In genomic region chr14:69325646-69326265, GRCh38 we compare ENCODE assay signal across 13 cellular contexts.
DNase-seq lines count a peak whose midpoint lies in the region; ATAC-seq, FAIRE-seq and TF ChIP-seq lines count a peak whose summit lies in the region.
"Had no signal": no experiment of that assay in that cellular context is flagged by ENCODE, and none has a peak within 500 bp of the region (broad histone marks: within the 10 kb centered on the region; RNA-seq: fewer than 3 reads in every experiment).

No MANE protein-coding gene starts in this region.

- in situ Hi-C loops in brain microvascular endothelial cell (cut with HindIII; ENCODE audit: low pct_ligation_motif_present, low sequenced_read_pairs), result no loop called here

- no peaks in the 10 kb centered on the region for H3K36me3 ChIP-seq in brain microvascular endothelial cell (replicated peaks)

- intact Hi-C loops in posterior vena cava (cut with DNase I), result no loop called here

- H3K36me3 Mint-ChIP-seq in glutamatergic neuron (ENCODE audit: unreplicated experiment), result peaks cover 16% of the 10 kb centered on the region
- H3K36me3 Mint-ChIP-seq: CD8-positive, alpha-beta memory T cell; naive thymus-derived CD4-positive, alpha-beta T cell had no signal

- peak; percentile 89 for FAIRE-seq in HTR-8/SVneo (lab: Jason Lieb, UNC)

- H3K27ac ChIP-seq in brain microvascular endothelial cell, result no peak overlapping the region
- H3K27ac ChIP-seq: body of pancreas had no signal

- no peak overlapping the region for H3K4me3 Mint-ChIP-seq in glutamatergic neuron (ENCODE audit: unreplicated experiment)
- H3K4me3 Mint-ChIP-seq: activated T-helper 17 cell treated with anti-CD3 and anti-CD28 coated beads, Interleukin-2, amount 50 U/mL, for 72 hours; CD8-positive, alpha-beta memory T cell; effector memory CD8-positive, alpha-beta T cell; naive thymus-derived CD4-positive, alpha-beta T cell had no signal

- H3K4me3 ChIP-seq in brain microvascular endothelial cell (ENCODE audit: low read depth, low read length), result no peak overlapping the region
- H3K4me3 ChIP-seq: body of pancreas had no signal

- DNase-seq in HTR-8/SVneo (ENCODE audit: insufficient read length, low spot score), result no peak
- no peak for DNase-seq in brain microvascular endothelial cell
- DNase-seq in posterior vena cava (ENCODE audit: low spot score), result peak; percentile 55
- no peak for DNase-seq in T-helper 9 cell
- no peak for DNase-seq in glutamatergic neuron
- DNase-seq: CD8-positive, alpha-beta memory T cell; effector memory CD8-positive, alpha-beta T cell; kidney glomerular epithelial cell had no signal

- H3K27ac Mint-ChIP-seq in glutamatergic neuron (ENCODE audit: unreplicated experiment), result no peak overlapping the region
- H3K27ac Mint-ChIP-seq: activated T-helper 17 cell treated with anti-CD3 and anti-CD28 coated beads, Interleukin-2, amount 50 U/mL, for 72 hours; CD8-positive, alpha-beta memory T cell; effector memory CD8-positive, alpha-beta T cell; naive thymus-derived CD4-positive, alpha-beta T cell had no signal

- TF ChIP-seq CTCF in GM12872 (IDR thresholded peaks at IDR 0.05; ENCODE audit: insufficient read depth, low read depth, low read length), result peak; percentile 43; the same call in 2 of the 3 replicates
- TF ChIP-seq CTCF in brain microvascular endothelial cell (IDR thresholded peaks at IDR 0.05; ENCODE audit: low read depth, low read length, missing control alignments), result peak; percentile 33
- no peak for TF ChIP-seq CTCF in glutamatergic neuron (IDR thresholded peaks at IDR 0.05; ENCODE audit: partially characterized antibody, unreplicated experiment)

- H3K27me3 Mint-ChIP-seq in glutamatergic neuron (ENCODE audit: unreplicated experiment), result peaks cover 9% of the 10 kb centered on the region
- H3K27me3 Mint-ChIP-seq: activated T-helper 17 cell treated with anti-CD3 and anti-CD28 coated beads, Interleukin-2, amount 50 U/mL, for 72 hours had no signal

- ATAC-seq in GM19452 (IDR thresholded peaks at IDR 0.05; ENCODE audit: unreplicated experiment), result no peak
- ATAC-seq: activated T-helper 17 cell treated with anti-CD3 and anti-CD28 coated beads, Interleukin-2, amount 50 U/mL, for 72 hours; body of pancreas; effector memory CD8-positive, alpha-beta T cell; naive thymus-derived CD4-positive, alpha-beta T cell had no signal

- H3K9me3 Mint-ChIP-seq in glutamatergic neuron (ENCODE audit: unreplicated experiment), result peaks cover 13% of the 10 kb centered on the region
- H3K9me3 Mint-ChIP-seq: activated T-helper 17 cell treated with anti-CD3 and anti-CD28 coated beads, Interleukin-2, amount 50 U/mL, for 72 hours; CD8-positive, alpha-beta memory T cell; effector memory CD8-positive, alpha-beta T cell had no signal

- H3K27me3 ChIP-seq in brain microvascular endothelial cell (replicated peaks), result no peaks in the 10 kb centered on the region
- H3K27me3 ChIP-seq: body of pancreas had no signal

- peaks cover 4% of the 10 kb centered on the region for H3K4me1 Mint-ChIP-seq in glutamatergic neuron (ENCODE audit: low read depth, unreplicated experiment)
- H3K4me1 Mint-ChIP-seq: activated T-helper 17 cell treated with anti-CD3 and anti-CD28 coated beads, Interleukin-2, amount 50 U/mL, for 72 hours; CD8-positive, alpha-beta memory T cell had no signal
